ENCODE assay signal across 10 cellular contexts in genomic region chr3:52313188-52313773, GRCh38. TPM values are rescaled to one million over a fixed set of nuclear protein-coding genes. Genes with fewer than 3 reads are reported as not detected.
DNase-seq lines count a peak whose midpoint lies in the region; ATAC-seq and TF ChIP-seq lines count a peak whose summit lies in the region.
"Had no signal": no experiment of that assay in that cellular context is flagged by ENCODE, and none has a peak within 500 bp of the region (broad histone marks: within the 10 kb centered on the region; RNA-seq: fewer than 3 reads in every experiment).

No MANE protein-coding gene starts in this region.

- H3K4me3 Mint-ChIP-seq in memory B cell (peak overlapping the region; percentile 11), H9 (no peak overlapping the region)

- H4K5ac ChIP-seq in H9 (ENCODE audit: insufficient read length, low read depth, low read length) = no peak overlapping the region

- no CpG with 5 or more reads among the region's 2 CpGs for WGBS in H9 (ENCODE audit: extremely low coverage, insufficient read length, low lambda C conversion rate)

- no peaks in the 10 kb centered on the region for H3K27me3 ChIP-seq in H9 (ENCODE audit: insufficient read depth, low read length)

- H3K4me1 Mint-ChIP-seq in memory B cell (peaks cover 41% of the 10 kb centered on the region), H9 (peaks cover 4 to 13% of the 10 kb centered on the region in 2 experiments)

- H3K23ac ChIP-seq in H9 (ENCODE audit: insufficient read length, low read depth, low read length) = no peak overlapping the region

- no peak overlapping the region for H3T11ph ChIP-seq in H9 (ENCODE audit: low read length)

- no peak overlapping the region for H3K14ac ChIP-seq in H9 (ENCODE audit: insufficient read depth, low read length)

- H2BK120ac ChIP-seq in H9 (ENCODE audit: low read depth, low read length, poor library complexity, severe bottlenecking) = no peak overlapping the region

- peak overlapping the region; percentile 93 for H3K27ac Mint-ChIP-seq in memory B cell
- peak overlapping the region in 1 of 3 experiments; percentile 43; a peak in 2 of 7 replicates for H3K27ac Mint-ChIP-seq in H9

- H3K79me2 ChIP-seq in H9 (ENCODE audit: insufficient read depth, low read length) = no peaks in the 10 kb centered on the region

- TF ChIP-seq CTCF in H9 (conservative IDR thresholded peaks at IDR 0.05) = no peak

- H3K18ac ChIP-seq in H9 (ENCODE audit: insufficient read length, low read depth, low read length) = no peak overlapping the region

- no peaks in the 10 kb centered on the region for H3K9me3 Mint-ChIP-seq in memory B cell
- no peaks in the 10 kb centered on the region for H3K9me3 Mint-ChIP-seq in H9

- H3K9ac ChIP-seq in H9 (ENCODE audit: extremely low read depth, insufficient read length, low read length) = no peak overlapping the region

- H4K8ac ChIP-seq in H9 (replicated peaks; ENCODE audit: insufficient read length, low read depth, low read length) = no peak overlapping the region

- H3K56ac ChIP-seq in H9 (ENCODE audit: insufficient read length, low read depth, low read length) = no peak overlapping the region

- H3K27me3 Mint-ChIP-seq in memory B cell = no peaks in the 10 kb centered on the region
- peaks cover 20% of the 10 kb centered on the region for H3K27me3 Mint-ChIP-seq in H9 (ENCODE audit: low read depth)

- no peak overlapping the region for H4K91ac ChIP-seq in H9 (ENCODE audit: insufficient read length, low read depth, low read length)

- DNase-seq in memory B cell (ENCODE audit: low spot score in 2 of 2) (no peak), H9 (no peak), NCI-H2227 (lab: John Stamatoyannopoulos, UW; ENCODE audit: unreplicated experiment) (no peak)
- DNase-seq in activated CD4-positive, alpha-beta T cell treated with anti-CD3 and anti-CD28 coated beads for 4 hours = no peak
- DNase-seq in activated naive CD4-positive, alpha-beta T cell (lab: John Stamatoyannopoulos, UW) = no peak
- DNase-seq: psoas muscle; stimulated activated CD8-positive, alpha-beta memory T cell treated with anti-CD3 and anti-CD28 coated beads, Interleukin-4, amount 100 ng/mL, for 48 hours had no signal

- no peak overlapping the region for H3K27ac ChIP-seq in H9 (ENCODE audit: insufficient read length, low read depth, low read length)
- H3K27ac ChIP-seq: psoas muscle had no signal

- no peaks in the 10 kb centered on the region for H3K79me1 ChIP-seq in H9 (ENCODE audit: insufficient read depth, low read depth, low read length, poor library complexity, severe bottlenecking)

- no peaks in the 10 kb centered on the region for H4K20me1 ChIP-seq in H9 (ENCODE audit: control insufficient read depth, insufficient read depth, insufficient read length)

- no peak overlapping the region for H2AFZ ChIP-seq in H9 (ENCODE audit: low read length)

- no peak overlapping the region for H3K4me2 ChIP-seq in H9 (ENCODE audit: insufficient read depth, insufficient read length, low read length)

- peak; percentile 21 for ATAC-seq in GM18498 (IDR thresholded peaks at IDR 0.05; ENCODE audit: unreplicated experiment)
- ATAC-seq in GM21390 (IDR thresholded peaks at IDR 0.05; ENCODE audit: unreplicated experiment) = peak; percentile 11
- ATAC-seq in HG03575 (IDR thresholded peaks at IDR 0.05; ENCODE audit: extremely low read depth, insufficient number of reproducible peaks, low FRiP score, unreplicated experiment) = peak; percentile 11
- no peak for ATAC-seq in memory B cell (ENCODE audit: low read depth)

- H2AK5ac ChIP-seq in H9 (ENCODE audit: insufficient read length, low read length) = no peak overlapping the region

- no peak overlapping the region for H3K4ac ChIP-seq in H9 (ENCODE audit: low read depth, low read length)

- no peak overlapping the region for H2BK12ac ChIP-seq in H9 (ENCODE audit: insufficient read length, low read depth, low read length)

- H2BK15ac ChIP-seq in H9 (ENCODE audit: low read depth, low read length) = no peak overlapping the region

- no peak overlapping the region for H2BK20ac ChIP-seq in H9 (ENCODE audit: low read depth, low read length, poor library complexity, severe bottlenecking)

- H3K4me1 ChIP-seq in H9 (ENCODE audit: insufficient read depth, low read length) = no peaks in the 10 kb centered on the region

- H2BK5ac ChIP-seq in H9 (ENCODE audit: insufficient read length, low read length) = no peak overlapping the region

- H3K9me3 ChIP-seq in H9 (ENCODE audit: control insufficient read depth, low read depth, low read length) = no peaks in the 10 kb centered on the region
- H3K9me3 ChIP-seq: psoas muscle had no signal

- H3K36me3 Mint-ChIP-seq in memory B cell (peaks cover 7% of the 10 kb centered on the region), H9 (ENCODE audit: insufficient read depth in 1 of 3, low read depth in 3 of 3) (no peaks in the 10 kb centered on the region; a peak in 1 of 7 replicates)

- peaks cover 6% of the 10 kb centered on the region for H3K23me2 ChIP-seq in H9 (ENCODE audit: insufficient read length, low read depth, low read length, poor library complexity, severe bottlenecking)

RNA-seq across cellular contexts. Expression of gene DNAH1, which starts 2.8 kb away (rescaled TPM):
- 2.0 and 2.3 TPM in 2 replicates for total RNA-seq in H9 (2021)

RNA-seq across cellular contexts. Expression of gene GLYCTK, which starts 25.7 kb away (rescaled TPM):
- total RNA-seq in H9 (2021) = 8.4 and 8.8 TPM in 2 replicates

RNA-seq across cellular contexts. Expression of gene WDR82, which starts 34.8 kb away (rescaled TPM):
- 83.1 and 84.3 TPM in 2 replicates for total RNA-seq in H9 (2021)
